Comparison of ENCODE assay signal across 13 cellular contexts in the genomic region with DNA sequence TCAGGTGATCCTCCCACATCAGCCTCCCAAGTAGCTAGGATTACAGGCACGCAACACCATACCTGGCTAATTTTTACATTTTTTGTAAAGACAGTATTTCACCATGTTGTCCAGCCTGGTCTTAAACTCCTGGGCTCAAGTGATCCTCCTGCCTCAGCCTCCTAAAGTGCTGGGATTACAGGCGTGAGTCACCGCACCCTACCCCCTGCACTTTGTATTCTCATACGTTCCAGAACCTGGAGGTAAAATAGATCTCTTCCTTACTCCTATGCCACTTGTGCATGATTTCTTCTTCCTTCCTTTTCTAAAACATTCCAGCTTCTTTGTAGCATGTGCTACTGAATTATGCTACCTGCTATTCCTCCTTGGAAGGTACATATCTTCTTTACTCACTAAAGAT. TPM values are rescaled to one million over a fixed set of nuclear protein-coding genes. Genes with fewer than 3 reads are reported as not detected.
"Had no signal": no experiment of that assay in that cellular context is flagged by ENCODE, and none has a peak within 500 bp of the region (broad histone marks: within the 10 kb centered on the region; RNA-seq: fewer than 3 reads in every experiment).

No MANE protein-coding gene starts in this region.

RNA-seq across cellular contexts. Expression of a gene that starts 44.4 kb away (rescaled TPM):
- total RNA-seq: activated B cell treated with CpG ODN at 0.5 μM for 24 hours; activated CD4-positive, alpha-beta memory T cell treated with anti-CD3 and anti-CD28 coated beads for 36 hours; activated CD4-positive, alpha-beta memory T cell treated with anti-CD3 and anti-CD28 coated beads, Interleukin-2, amount 10 ng/mL, durations not matched to agents 7 days and 5 days; activated CD4-positive, alpha-beta T cell treated with anti-CD3 and anti-CD28 coated beads for 36 hours; activated CD4-positive, alpha-beta T cell treated with anti-CD3 and anti-CD28 coated beads, Interleukin-2, amount 10 ng/mL, durations not matched to agents 24 days and 14 days; activated CD4-positive, alpha-beta T cell treated with anti-CD3 and anti-CD28 coated beads, Interleukin-2, amount 10 ng/mL, durations not matched to agents 7 days and 5 days; activated CD8-positive, alpha-beta memory T cell treated with anti-CD3 and anti-CD28 coated beads for 36 hours; activated CD8-positive, alpha-beta memory T cell treated with anti-CD3 and anti-CD28 coated beads, Interleukin-2, amount 10 ng/mL, durations not matched to agents 7 days and 5 days; activated CD8-positive, alpha-beta T cell treated with anti-CD3 and anti-CD28 coated beads for 36 hours; activated CD8-positive, alpha-beta T cell treated with anti-CD3 and anti-CD28 coated beads, Interleukin-2, amount 10 ng/mL, durations not matched to agents 7 days and 5 days; T-cell; T-helper 1 cell treated with Interleukin-12 subunit alpha and Interleukin-12 subunit beta and Interleukin-4 antibody, amounts not matched to agents 30 ng/mL and 1 ng/mL, for 36 hours; T-helper 2 cell treated with Interferon-gamma antibody and Interleukin-4, amounts not matched to agents 100 ng/mL and 5 ng/mL, for 36 hours had no signal
